9 cellular contexts compared by ENCODE assay signal in the genomic region with DNA sequence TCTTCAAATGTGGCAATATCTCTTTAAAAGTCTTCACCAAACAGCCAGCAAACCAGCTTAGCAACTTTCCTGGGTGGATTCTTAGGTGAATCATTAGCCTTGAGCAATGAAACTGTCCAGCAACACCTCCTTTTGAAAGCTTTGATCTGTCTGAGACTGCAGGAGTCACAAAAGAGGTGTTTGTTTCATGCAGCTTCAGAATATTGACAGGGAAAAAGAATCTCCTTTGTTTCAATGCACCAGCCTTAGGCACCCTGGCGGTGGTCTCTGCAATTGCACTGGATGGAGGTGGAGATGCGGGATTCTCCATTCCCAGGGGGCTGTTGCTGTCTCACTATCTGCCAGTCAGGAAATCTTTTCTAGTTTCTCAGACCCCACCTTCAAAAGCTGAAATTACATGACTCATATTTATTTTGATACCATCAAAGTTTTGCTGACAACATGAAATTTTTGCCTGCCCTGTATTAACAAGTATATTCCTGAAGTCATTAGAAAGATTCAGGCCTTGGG.
DNase-seq lines count a peak whose midpoint lies in the region; ATAC-seq, FAIRE-seq and TF ChIP-seq lines count a peak whose summit lies in the region.
"Had no signal": no experiment of that assay in that cellular context is flagged by ENCODE, and none has a peak within 500 bp of the region (broad histone marks: within the 10 kb centered on the region; RNA-seq: fewer than 3 reads in every experiment).

No MANE protein-coding gene starts in this region.

- peak; percentile 37 for FAIRE-seq in kidney (lab: Jason Lieb, UNC)

- peak overlapping the region; percentile 79 for H3K27ac Mint-ChIP-seq in Caco-2 (ENCODE audit: unreplicated experiment)
- H3K27ac Mint-ChIP-seq in activated CD8-positive, alpha-beta T cell treated with anti-CD3 and anti-CD28 coated beads, Interleukin-2, amount 10 ng/mL, durations not matched to agents 7 days and 5 days, result no peak overlapping the region

- H3K27ac ChIP-seq in HEK293 (ENCODE audit: extremely low read depth, low read depth, low read length), result no peak overlapping the region
- peak overlapping the region; percentile 70 for H3K27ac ChIP-seq in RWPE1
- peak overlapping the region in 1 of 2 donors; percentile 5 for H3K27ac ChIP-seq in kidney (ENCODE audit: low read depth in 2 of 2, low read length in 2 of 2)

- H3K9ac ChIP-seq in kidney (ENCODE audit: low read length in 2 of 2), result no peak overlapping the region

- H3K4me3 Mint-ChIP-seq in Caco-2 (ENCODE audit: unreplicated experiment), result peak overlapping the region; percentile 31
- no peak overlapping the region for H3K4me3 Mint-ChIP-seq in activated CD8-positive, alpha-beta T cell treated with anti-CD3 and anti-CD28 coated beads, Interleukin-2, amount 10 ng/mL, durations not matched to agents 7 days and 5 days

- TF ChIP-seq CTCF in Caco-2 (IDR thresholded peaks at IDR 0.05; ENCODE audit: insufficient read depth in 1 of 2, low read depth in 1 of 2, low read length in 1 of 2, severe bottlenecking in 1 of 2, unreplicated experiment in 1 of 2) (peak; percentile 60 to 68), HEK293 (tag by site-specific recombination; IDR thresholded peaks at IDR 0.05) (peak; percentile 30; the same call in 1 of the 2 replicates), RWPE1 (conservative IDR thresholded peaks at IDR 0.05; ENCODE audit: low read depth) (peak; percentile 76), kidney (IDR thresholded peaks at IDR 0.05; ENCODE audit: borderline replicate concordance, extremely low read depth, insufficient read depth) (peak; percentile 33)

- peak; percentile 77 to 81 for DNase-seq in Caco-2
- DNase-seq in RWPE1 (ENCODE audit: low spot score), result peak; percentile 83
- DNase-seq in kidney, result no peak
- DNase-seq in activated CD8-positive, alpha-beta T cell treated with anti-CD3 and anti-CD28 coated beads, Interleukin-2, amount 10 ng/mL, durations not matched to agents 7 days and 5 days, result no peak
- no peak for DNase-seq in hippocampal formation (lab: John Stamatoyannopoulos, UW)
- DNase-seq in T-helper 2 cell, result no peak
- DNase-seq: NCI-H2171 treated with DMSO at 0.1 percent for 48 hours had no signal

- H3K4me3 ChIP-seq in Caco-2 (ENCODE audit: low read depth, low read length) (no peak overlapping the region), HEK293 (ENCODE audit: low read depth, low read length) (no peak overlapping the region), kidney (ENCODE audit: low read length in 2 of 2) (no peak overlapping the region)

- ATAC-seq in activated CD8-positive, alpha-beta T cell treated with anti-CD3 and anti-CD28 coated beads, Interleukin-2, amount 10 ng/mL, durations not matched to agents 7 days and 5 days, result no peak
- ATAC-seq in GM21447 (IDR thresholded peaks at IDR 0.05; ENCODE audit: unreplicated experiment), result no peak

- BruUV-seq in Caco-2 (replicated peaks; lab: Mats Ljungman, UMichigan), result no TSS peak

- H3K27me3 ChIP-seq in Caco-2 (replicated peaks; ENCODE audit: control insufficient read depth, insufficient read depth, low read length), result no peaks in the 10 kb centered on the region

- intact Hi-C loops in Caco-2 (cut with micrococcal nuclease; ENCODE audit: unreplicated experiment) (loop anchor here (1.0 to 5.0 kb wide), 5 partner anchors 17 to 850 kb away; partner anchors contain the start of gene RNF138), kidney (cut with DNase I) (no loop called here)

- H3K4me1 ChIP-seq in Caco-2 (peaks cover 42% of the 10 kb centered on the region), HEK293 (ENCODE audit: control insufficient read depth, insufficient read depth, low read length) (peaks cover 3% of the 10 kb centered on the region; the same call in 1 of the 2 replicates), kidney (ENCODE audit: control insufficient read depth in 1 of 2, insufficient read depth in 1 of 2, low read depth in 1 of 2, low read length in 2 of 2) (peaks cover 0 to 15% of the 10 kb centered on the region in 2 donors)

- H3K9me3 ChIP-seq in Caco-2 (no peaks in the 10 kb centered on the region), HEK293 (ENCODE audit: control insufficient read depth, insufficient read depth, low read depth, low read length) (no peaks in the 10 kb centered on the region), kidney (ENCODE audit: control insufficient read depth in 1 of 2, low read length in 2 of 2) (no peaks in the 10 kb centered on the region)

- H3K36me3 ChIP-seq in Caco-2 (ENCODE audit: control insufficient read depth, insufficient read depth, low read length) (no peaks in the 10 kb centered on the region), HEK293 (ENCODE audit: control insufficient read depth in 2 of 2, insufficient read depth in 1 of 2, low read length in 2 of 2) (no peaks in the 10 kb centered on the region), kidney (ENCODE audit: control insufficient read depth in 1 of 2, insufficient read depth in 2 of 2, low read length in 2 of 2) (no peaks in the 10 kb centered on the region)

- POLR2A ChIA-PET in Caco-2 (lab: Charles Lee) (no interaction called here), HEK293 (lab: Yijun Ruan, JAX) (interaction anchor here (1.0 kb wide), 1 partner anchor 16 kb away, joined by 4 read pairs; no protein-coding TSS in a partner anchor), RWPE1 (lab: Yijun Ruan, JAX; ENCODE audit: low non-redundant PET) (interaction anchor here (0.5 kb wide), 1 partner anchor 1028 kb away, joined by 3 read pairs; no protein-coding TSS in a partner anchor)
- POLR2A ChIA-PET in activated CD8-positive, alpha-beta T cell treated with anti-CD3 and anti-CD28 coated beads, Interleukin-2, amount 10 ng/mL, durations not matched to agents 7 days and 5 days (lab: Charles Lee), result no interaction called here

- H3K4me1 Mint-ChIP-seq in Caco-2 (ENCODE audit: low read depth, unreplicated experiment), result no peaks in the 10 kb centered on the region
- H3K4me1 Mint-ChIP-seq in activated CD8-positive, alpha-beta T cell treated with anti-CD3 and anti-CD28 coated beads, Interleukin-2, amount 10 ng/mL, durations not matched to agents 7 days and 5 days (ENCODE audit: low read depth), result no peaks in the 10 kb centered on the region

- CTCF ChIA-PET in Caco-2 (lab: Charles Lee) (interaction anchor here (1.0 to 1.5 kb wide), 4 partner anchors 33 to 173 kb away, joined by 4 to 7 read pairs (median 5); no protein-coding TSS in a partner anchor), HEK293 (lab: Yijun Ruan, JAX) (interaction anchor here (0.5 to 3.2 kb wide), 31 partner anchors 8 to 243 kb away, joined by 3 to 14 read pairs (median 4); no protein-coding TSS in a partner anchor), RWPE1 (lab: Yijun Ruan, JAX) (interaction anchor here (0.6 to 0.9 kb wide), 3 partner anchors 35 to 222 kb away, joined by 3 read pairs; no protein-coding TSS in a partner anchor)
- CTCF ChIA-PET in activated CD8-positive, alpha-beta T cell treated with anti-CD3 and anti-CD28 coated beads, Interleukin-2, amount 10 ng/mL, durations not matched to agents 7 days and 5 days (lab: Charles Lee), result no interaction called here

- H3K9me3 Mint-ChIP-seq in Caco-2 (ENCODE audit: unreplicated experiment), result no peaks in the 10 kb centered on the region
- no peaks in the 10 kb centered on the region for H3K9me3 Mint-ChIP-seq in activated CD8-positive, alpha-beta T cell treated with anti-CD3 and anti-CD28 coated beads, Interleukin-2, amount 10 ng/mL, durations not matched to agents 7 days and 5 days (ENCODE audit: insufficient read depth)

- H3K27me3 Mint-ChIP-seq in Caco-2 (ENCODE audit: insufficient read depth, unreplicated experiment), result no peaks in the 10 kb centered on the region
- H3K27me3 Mint-ChIP-seq in activated CD8-positive, alpha-beta T cell treated with anti-CD3 and anti-CD28 coated beads, Interleukin-2, amount 10 ng/mL, durations not matched to agents 7 days and 5 days (ENCODE audit: low read depth), result no peaks in the 10 kb centered on the region

- H3K36me3 Mint-ChIP-seq in Caco-2 (ENCODE audit: insufficient read depth, unreplicated experiment), result no peaks in the 10 kb centered on the region
- no peaks in the 10 kb centered on the region for H3K36me3 Mint-ChIP-seq in activated CD8-positive, alpha-beta T cell treated with anti-CD3 and anti-CD28 coated beads, Interleukin-2, amount 10 ng/mL, durations not matched to agents 7 days and 5 days (ENCODE audit: low read depth)

TF ChIP-seq in HEK293, 187 proteins besides CTCF, POLR2A, EP300 and RAD21:
- TF ChIP-seq TRIM28 (IDR thresholded peaks at IDR 0.05; ENCODE audit: borderline replicate concordance, low read length), result 0 out of 2 replicates have a peak, but pooled peaks have one; percentile 64
- peak; percentile 81 for TF ChIP-seq ZNF335 (tag by site-specific recombination; conservative IDR thresholded peaks at IDR 0.05)
- no peak for TF ChIP-seq ZFP69B (tag by site-specific recombination; IDR thresholded peaks at IDR 0.05)

Comparison
In these comparisons a context has a peak if more than half of its experiments do, and no peak if none do; other contexts are left out.
1. DNase-seq: peak in Caco-2 (2 of 2) and RWPE1 (single experiment); none in kidney (single experiment), activated CD8-positive, alpha-beta T cell treated with anti-CD3 and anti-CD28 coated beads, Interleukin-2, amount 10 ng/mL, durations not matched to agents 7 days and 5 days (single experiment), hippocampal formation (0 of 2) and T-helper 2 cell (0 of 5).
2. POLR2A ChIA-PET loops: an anchor here in HEK293 (1.0 kb wide) and RWPE1 (0.5 kb wide); none called in Caco-2 and activated CD8-positive, alpha-beta T cell treated with anti-CD3 and anti-CD28 coated beads, Interleukin-2, amount 10 ng/mL, durations not matched to agents 7 days and 5 days.
3. Peak in every context shown above with its lines, with median percentiles within 50 percentile points of each other: CTCF ChIP-seq.